29 cellular contexts compared by ENCODE assay signal in genomic region chr5:150392680-150393079, GRCh38.
"Had no signal": no experiment of that assay in that cellular context is flagged by ENCODE, and none has a peak within 500 bp of the region (broad histone marks: within the 10 kb centered on the region; RNA-seq: fewer than 3 reads in every experiment).

No MANE protein-coding gene starts in this region.

- H3K9me3 ChIP-seq: ascending aorta, breast epithelium, colonic mucosa, esophagus squamous epithelium, gastroesophageal sphincter had no signal

- H3K4me3 ChIP-seq: ascending aorta, breast epithelium, cardiac muscle cell, colonic mucosa, esophagus squamous epithelium, gastroesophageal sphincter had no signal

- H3K27me3 ChIP-seq: ascending aorta, breast epithelium, cardiac muscle cell, colonic mucosa, esophagus squamous epithelium, gastroesophageal sphincter had no signal

- DNase-seq: activated CD4-positive, alpha-beta memory T cell treated with anti-CD3 and anti-CD28 coated beads, Interleukin-2, amount 10 ng/mL, durations not matched to agents 7 days and 5 days; activated CD4-positive, alpha-beta T cell treated with anti-CD3 and anti-CD28 coated beads for 1 hour; activated CD4-positive, alpha-beta T cell treated with anti-CD3 and anti-CD28 coated beads for 4 hours; activated CD4-positive, alpha-beta T cell treated with anti-CD3 and anti-CD28 coated beads, Interleukin-2, amount 10 ng/mL, durations not matched to agents 7 days and 5 days; activated CD4-positive, alpha-beta T cell treated with anti-CD3 and anti-CD28 coated beads, Interleukin-2, amount 50 U/mL, for 4 hours; activated CD8-positive, alpha-beta memory T cell treated with anti-CD3 and anti-CD28 coated beads, Interleukin-2, amount 50 U/mL, for 48 hours; activated gamma-delta T cell; activated naive CD4-positive, alpha-beta T cell; activated naive CD4-positive, alpha-beta T cell treated with anti-CD3 and anti-CD28 coated beads, Interleukin-2, amount 10 ng/mL, durations not matched to agents 7 days and 5 days; activated naive CD8-positive, alpha-beta T cell treated with anti-CD3 and anti-CD28 coated beads, Interleukin-2, amount 10 ng/mL, durations not matched to agents 7 days and 5 days; activated T-cell treated with anti-CD3 and anti-CD28 coated beads for 4 hours; activated T-cell treated with anti-CD3 and anti-CD28 coated beads, Interleukin-2, amount 50 U/mL, for 24 hours; activated T-cell treated with anti-CD3 and anti-CD28 coated beads, Interleukin-2, amount 50 U/mL, for 72 hours; central memory CD4-positive, alpha-beta T cell; cerebellar nuclear complex; colonic mucosa; effector CD8-positive, alpha-beta T cell; esophagus squamous epithelium; foreskin melanocyte; T-helper 2 cell had no signal

- H3K4me3 Mint-ChIP-seq: activated CD4-positive, alpha-beta memory T cell treated with anti-CD3 and anti-CD28 coated beads, Interleukin-2, amount 10 ng/mL, durations not matched to agents 7 days and 5 days; activated CD4-positive, alpha-beta T cell treated with anti-CD3 and anti-CD28 coated beads, Interleukin-2, amount 10 ng/mL, durations not matched to agents 7 days and 5 days; activated naive CD4-positive, alpha-beta T cell treated with anti-CD3 and anti-CD28 coated beads, Interleukin-2, amount 10 ng/mL, durations not matched to agents 7 days and 5 days; activated naive CD8-positive, alpha-beta T cell treated with anti-CD3 and anti-CD28 coated beads, Interleukin-2, amount 10 ng/mL, durations not matched to agents 7 days and 5 days; activated T-cell treated with anti-CD3 and anti-CD28 coated beads, Interleukin-2, amount 50 U/mL, for 24 hours; activated T-cell treated with anti-CD3 and anti-CD28 coated beads, Interleukin-2, amount 50 U/mL, for 72 hours; brain had no signal

- H3K27ac Mint-ChIP-seq: activated CD4-positive, alpha-beta memory T cell treated with anti-CD3 and anti-CD28 coated beads, Interleukin-2, amount 10 ng/mL, durations not matched to agents 7 days and 5 days; activated naive CD4-positive, alpha-beta T cell treated with anti-CD3 and anti-CD28 coated beads, Interleukin-2, amount 10 ng/mL, durations not matched to agents 7 days and 5 days; activated naive CD8-positive, alpha-beta T cell treated with anti-CD3 and anti-CD28 coated beads, Interleukin-2, amount 10 ng/mL, durations not matched to agents 7 days and 5 days; activated T-cell treated with anti-CD3 and anti-CD28 coated beads, Interleukin-2, amount 50 U/mL, for 72 hours; brain had no signal

- H3K4me1 Mint-ChIP-seq: activated CD4-positive, alpha-beta memory T cell treated with anti-CD3 and anti-CD28 coated beads, Interleukin-2, amount 10 ng/mL, durations not matched to agents 7 days and 5 days; activated CD4-positive, alpha-beta T cell treated with anti-CD3 and anti-CD28 coated beads, Interleukin-2, amount 10 ng/mL, durations not matched to agents 7 days and 5 days; activated naive CD4-positive, alpha-beta T cell treated with anti-CD3 and anti-CD28 coated beads, Interleukin-2, amount 10 ng/mL, durations not matched to agents 7 days and 5 days; activated naive CD8-positive, alpha-beta T cell treated with anti-CD3 and anti-CD28 coated beads, Interleukin-2, amount 10 ng/mL, durations not matched to agents 7 days and 5 days; brain had no signal

- ATAC-seq: activated naive CD4-positive, alpha-beta T cell treated with anti-CD3 and anti-CD28 coated beads, Interleukin-2, amount 50 U/mL, for 72 hours; activated T-cell treated with anti-CD3 and anti-CD28 coated beads, Interleukin-2, amount 50 U/mL, for 72 hours; gastroesophageal sphincter had no signal

- H3K27me3 Mint-ChIP-seq: activated CD4-positive, alpha-beta memory T cell treated with anti-CD3 and anti-CD28 coated beads, Interleukin-2, amount 10 ng/mL, durations not matched to agents 7 days and 5 days; activated CD4-positive, alpha-beta T cell treated with anti-CD3 and anti-CD28 coated beads, Interleukin-2, amount 10 ng/mL, durations not matched to agents 7 days and 5 days; activated naive CD4-positive, alpha-beta T cell treated with anti-CD3 and anti-CD28 coated beads, Interleukin-2, amount 10 ng/mL, durations not matched to agents 7 days and 5 days; activated naive CD8-positive, alpha-beta T cell treated with anti-CD3 and anti-CD28 coated beads, Interleukin-2, amount 10 ng/mL, durations not matched to agents 7 days and 5 days; activated T-cell treated with anti-CD3 and anti-CD28 coated beads, Interleukin-2, amount 50 U/mL, for 24 hours; brain had no signal

- FAIRE-seq: endometrium, endothelial cell of umbilical vein had no signal

- H3K4me1 ChIP-seq: ascending aorta, breast epithelium, colonic mucosa, esophagus squamous epithelium, gastroesophageal sphincter had no signal

- H3K27ac ChIP-seq: ascending aorta, breast epithelium, cardiac muscle cell, colonic mucosa, epithelial cell of prostate, esophagus squamous epithelium, gastroesophageal sphincter had no signal

- H3K9me3 Mint-ChIP-seq: activated CD4-positive, alpha-beta memory T cell treated with anti-CD3 and anti-CD28 coated beads, Interleukin-2, amount 10 ng/mL, durations not matched to agents 7 days and 5 days; activated CD4-positive, alpha-beta T cell treated with anti-CD3 and anti-CD28 coated beads, Interleukin-2, amount 10 ng/mL, durations not matched to agents 7 days and 5 days; activated naive CD4-positive, alpha-beta T cell treated with anti-CD3 and anti-CD28 coated beads, Interleukin-2, amount 10 ng/mL, durations not matched to agents 7 days and 5 days; activated naive CD4-positive, alpha-beta T cell treated with anti-CD3 and anti-CD28 coated beads, Interleukin-2, amount 50 U/mL, for 72 hours; activated naive CD8-positive, alpha-beta T cell treated with anti-CD3 and anti-CD28 coated beads, Interleukin-2, amount 10 ng/mL, durations not matched to agents 7 days and 5 days; activated T-cell treated with anti-CD3 and anti-CD28 coated beads, Interleukin-2, amount 50 U/mL, for 24 hours; activated T-cell treated with anti-CD3 and anti-CD28 coated beads, Interleukin-2, amount 50 U/mL, for 72 hours; brain had no signal
